Comparison of ENCODE assay signal across 8 cellular contexts in genomic region chr12:109777544-109777943, GRCh38. TPM values are rescaled to one million over a fixed set of nuclear protein-coding genes. Genes with fewer than 3 reads are reported as not detected.
A peak's percentile ranks its signal among the peaks of the same experiment; 100 is the strongest.
DNase-seq lines count a peak whose midpoint lies in the region; ATAC-seq lines count a peak whose summit lies in the region.

No MANE protein-coding gene starts in this region.

- H3K4me3 Mint-ChIP-seq in activated CD8-positive, alpha-beta T cell treated with anti-CD3 and anti-CD28 coated beads, Interleukin-2, amount 10 ng/mL, durations not matched to agents 7 days and 5 days: peak overlapping the region; percentile 60
- H3K4me3 Mint-ChIP-seq in stimulated activated naive B cell treated with anti-CD40 and anti-IgM and Interleukin-4, amounts not matched to agents 10 μg/mL and 1 μg/mL and 100 μg/mL, for 72 hours: no peak overlapping the region

- ATAC-seq in activated CD8-positive, alpha-beta T cell treated with anti-CD3 and anti-CD28 coated beads, Interleukin-2, amount 10 ng/mL, durations not matched to agents 7 days and 5 days: peak; percentile 75
- ATAC-seq in GM18519 (IDR thresholded peaks at IDR 0.05; ENCODE audit: low FRiP score, unreplicated experiment): no peak
- no peak for ATAC-seq in HG02885 (IDR thresholded peaks at IDR 0.05; ENCODE audit: poor library complexity, unreplicated experiment)
- ATAC-seq in stimulated activated naive B cell treated with anti-CD40 and anti-IgM and Interleukin-4, amounts not matched to agents 10 μg/mL and 1 μg/mL and 100 μg/mL, for 72 hours (replicated peaks): no peak

- no peaks in the 10 kb centered on the region for H3K27me3 Mint-ChIP-seq in activated CD8-positive, alpha-beta T cell treated with anti-CD3 and anti-CD28 coated beads, Interleukin-2, amount 10 ng/mL, durations not matched to agents 7 days and 5 days (ENCODE audit: low read depth)
- peaks cover 16 to 25% of the 10 kb centered on the region in 2 donors for H3K27me3 Mint-ChIP-seq in stimulated activated naive B cell treated with anti-CD40 and anti-IgM and Interleukin-4, amounts not matched to agents 10 μg/mL and 1 μg/mL and 100 μg/mL, for 72 hours

- no peaks in the 10 kb centered on the region for H3K36me3 Mint-ChIP-seq in activated CD8-positive, alpha-beta T cell treated with anti-CD3 and anti-CD28 coated beads, Interleukin-2, amount 10 ng/mL, durations not matched to agents 7 days and 5 days (ENCODE audit: low read depth)
- H3K36me3 Mint-ChIP-seq in stimulated activated naive B cell treated with anti-CD40 and anti-IgM and Interleukin-4, amounts not matched to agents 10 μg/mL and 1 μg/mL and 100 μg/mL, for 72 hours: no peaks in the 10 kb centered on the region

- CTCF ChIA-PET in activated CD8-positive, alpha-beta T cell treated with anti-CD3 and anti-CD28 coated beads, Interleukin-2, amount 10 ng/mL, durations not matched to agents 7 days and 5 days (lab: Charles Lee): interaction anchor here (1.0 to 3.8 kb wide), 5 partner anchors 68 to 350 kb away, joined by 4 to 18 read pairs (median 8); no protein-coding TSS in a partner anchor

- DNase-seq in activated CD8-positive, alpha-beta memory T cell treated with anti-CD3 and anti-CD28 coated beads, Interleukin-2, amount 50 U/mL, for 24 hours (ENCODE audit: extremely low read depth): peak; percentile 4
- no peak for DNase-seq in activated CD8-positive, alpha-beta memory T cell treated with anti-CD3 and anti-CD28 coated beads, Interleukin-2, amount 50 U/mL, for 4 hours
- DNase-seq in NCI-H2171 (lab: John Stamatoyannopoulos, UW): peak; percentile 52
- DNase-seq in activated CD8-positive, alpha-beta T cell treated with anti-CD3 and anti-CD28 coated beads, Interleukin-2, amount 10 ng/mL, durations not matched to agents 7 days and 5 days: peak; percentile 72
- peak; percentile 52 for DNase-seq in kidney tubule cell (ENCODE audit: low spot score)
- no peak for DNase-seq in stimulated activated naive B cell treated with anti-CD40 and anti-IgM and Interleukin-4, amounts not matched to agents 10 μg/mL and 1 μg/mL and 100 μg/mL, for 72 hours

- POLR2A ChIA-PET in activated CD8-positive, alpha-beta T cell treated with anti-CD3 and anti-CD28 coated beads, Interleukin-2, amount 10 ng/mL, durations not matched to agents 7 days and 5 days (lab: Charles Lee): no interaction called here

- peaks cover 16% of the 10 kb centered on the region for H3K4me1 Mint-ChIP-seq in activated CD8-positive, alpha-beta T cell treated with anti-CD3 and anti-CD28 coated beads, Interleukin-2, amount 10 ng/mL, durations not matched to agents 7 days and 5 days (ENCODE audit: low read depth)
- peaks cover 0 to 6% of the 10 kb centered on the region in 2 donors for H3K4me1 Mint-ChIP-seq in stimulated activated naive B cell treated with anti-CD40 and anti-IgM and Interleukin-4, amounts not matched to agents 10 μg/mL and 1 μg/mL and 100 μg/mL, for 72 hours

- peak overlapping the region; percentile 48 for H3K27ac Mint-ChIP-seq in activated CD8-positive, alpha-beta T cell treated with anti-CD3 and anti-CD28 coated beads, Interleukin-2, amount 10 ng/mL, durations not matched to agents 7 days and 5 days
- no peak overlapping the region for H3K27ac Mint-ChIP-seq in stimulated activated naive B cell treated with anti-CD40 and anti-IgM and Interleukin-4, amounts not matched to agents 10 μg/mL and 1 μg/mL and 100 μg/mL, for 72 hours

- H3K9me3 Mint-ChIP-seq in activated CD8-positive, alpha-beta T cell treated with anti-CD3 and anti-CD28 coated beads, Interleukin-2, amount 10 ng/mL, durations not matched to agents 7 days and 5 days (ENCODE audit: insufficient read depth): peaks cover 4% of the 10 kb centered on the region
- peaks cover 0 to 3% of the 10 kb centered on the region in 2 donors for H3K9me3 Mint-ChIP-seq in stimulated activated naive B cell treated with anti-CD40 and anti-IgM and Interleukin-4, amounts not matched to agents 10 μg/mL and 1 μg/mL and 100 μg/mL, for 72 hours

RNA-seq across cellular contexts. Expression of gene TRPV4, which starts 55.7 kb away (rescaled TPM):
- total RNA-seq in activated CD8-positive, alpha-beta T cell treated with anti-CD3 and anti-CD28 coated beads, Interleukin-2, amount 10 ng/mL, durations not matched to agents 7 days and 5 days: not detected

Comparison
In these comparisons a context has a peak if more than half of its experiments do, and no peak if none do; other contexts are left out.
1. DNase-seq: peak in activated CD8-positive, alpha-beta memory T cell treated with anti-CD3 and anti-CD28 coated beads, Interleukin-2, amount 50 U/mL, for 24 hours (single experiment), NCI-H2171 (single experiment), activated CD8-positive, alpha-beta T cell treated with anti-CD3 and anti-CD28 coated beads, Interleukin-2, amount 10 ng/mL, durations not matched to agents 7 days and 5 days (single experiment) and kidney tubule cell (single experiment); none in activated CD8-positive, alpha-beta memory T cell treated with anti-CD3 and anti-CD28 coated beads, Interleukin-2, amount 50 U/mL, for 4 hours (single experiment) and stimulated activated naive B cell treated with anti-CD40 and anti-IgM and Interleukin-4, amounts not matched to agents 10 μg/mL and 1 μg/mL and 100 μg/mL, for 72 hours (single experiment).